25 cellular contexts compared by ENCODE assay signal in genomic region chrX:24380273-24381036, GRCh38. TPM values are rescaled to one million over a fixed set of nuclear protein-coding genes. Genes with fewer than 3 reads are reported as not detected.
"Had no signal": no experiment of that assay in that cellular context is flagged by ENCODE, and none has a peak within 500 bp of the region (broad histone marks: within the 10 kb centered on the region; RNA-seq: fewer than 3 reads in every experiment).

No MANE protein-coding gene starts in this region.

- H3K4me3 ChIP-seq: adrenal gland, coronary artery, esophagus muscularis mucosa, left lung, mucosa of descending colon, transverse colon, vagina had no signal

- H3K9me3 ChIP-seq: adrenal gland, esophagus muscularis mucosa, left lung, mucosa of descending colon, neutrophil, transverse colon, vagina had no signal

- H3K27ac ChIP-seq: adrenal gland, coronary artery, left lung, neutrophil, transverse colon, vagina had no signal

- DNase-seq: activated CD4-positive, alpha-beta memory T cell treated with anti-CD3 and anti-CD28 coated beads for 36 hours; activated CD8-positive, alpha-beta memory T cell treated with anti-CD3 and anti-CD28 coated beads, Interleukin-2, amount 10 ng/mL, durations not matched to agents 7 days and 5 days; activated effector memory CD4-positive, alpha-beta T cell treated with Interleukin-2 at 50 U/mL for 16 hours; activated naive CD4-positive, alpha-beta T cell treated with anti-CD3 and anti-CD28 coated beads, Interleukin-2, amount 50 U/mL, for 16 hours; activated T-cell treated with anti-CD3 and anti-CD28 coated beads, Interleukin-2, amount 50 U/mL, for 1 hour; adrenal gland; caudate nucleus; hippocampal formation; left lung; mucosa of descending colon; naive thymus-derived CD4-positive, alpha-beta T cell; stimulated activated CD4-positive, alpha-beta T cell treated with anti-CD3 and anti-CD28 coated beads, Interleukin-4, amount 100 ng/mL, for 24 hours; stimulated activated naive CD4-positive, alpha-beta T cell; substantia nigra; T-helper 9 cell; transverse colon had no signal

- H3K4me3 Mint-ChIP-seq: activated CD4-positive, alpha-beta memory T cell treated with anti-CD3 and anti-CD28 coated beads for 36 hours; activated CD8-positive, alpha-beta memory T cell treated with anti-CD3 and anti-CD28 coated beads, Interleukin-2, amount 10 ng/mL, durations not matched to agents 7 days and 5 days; memory B cell; naive thymus-derived CD4-positive, alpha-beta T cell had no signal

- H3K36me3 Mint-ChIP-seq: activated CD4-positive, alpha-beta memory T cell treated with anti-CD3 and anti-CD28 coated beads for 36 hours; activated CD8-positive, alpha-beta memory T cell treated with anti-CD3 and anti-CD28 coated beads, Interleukin-2, amount 10 ng/mL, durations not matched to agents 7 days and 5 days; memory B cell; naive thymus-derived CD4-positive, alpha-beta T cell had no signal

- H3K36me3 ChIP-seq: adrenal gland, esophagus muscularis mucosa, left lung, neutrophil, transverse colon, vagina had no signal

- ATAC-seq: activated CD8-positive, alpha-beta memory T cell treated with anti-CD3 and anti-CD28 coated beads, Interleukin-2, amount 10 ng/mL, durations not matched to agents 7 days and 5 days; left lung; mucosa of descending colon; naive thymus-derived CD4-positive, alpha-beta T cell had no signal

- H3K27me3 ChIP-seq: transverse colon, vagina had no signal

- H3K27ac Mint-ChIP-seq: activated CD4-positive, alpha-beta memory T cell treated with anti-CD3 and anti-CD28 coated beads for 36 hours; activated CD8-positive, alpha-beta memory T cell treated with anti-CD3 and anti-CD28 coated beads, Interleukin-2, amount 10 ng/mL, durations not matched to agents 7 days and 5 days; memory B cell; naive thymus-derived CD4-positive, alpha-beta T cell had no signal

- H3K4me1 ChIP-seq: adrenal gland, esophagus muscularis mucosa, left lung, transverse colon, vagina had no signal

- H3K9me3 Mint-ChIP-seq: activated CD4-positive, alpha-beta memory T cell treated with anti-CD3 and anti-CD28 coated beads for 36 hours; memory B cell; naive thymus-derived CD4-positive, alpha-beta T cell had no signal

- H3K4me1 Mint-ChIP-seq: activated CD8-positive, alpha-beta memory T cell treated with anti-CD3 and anti-CD28 coated beads, Interleukin-2, amount 10 ng/mL, durations not matched to agents 7 days and 5 days; memory B cell; naive thymus-derived CD4-positive, alpha-beta T cell had no signal

RNA-seq across cellular contexts. Expression of gene SUPT20HL1, which starts 20.0 kb away (rescaled TPM):
- total RNA-seq: activated CD4-positive, alpha-beta memory T cell treated with anti-CD3 and anti-CD28 coated beads for 36 hours; activated CD8-positive, alpha-beta memory T cell treated with anti-CD3 and anti-CD28 coated beads, Interleukin-2, amount 10 ng/mL, durations not matched to agents 7 days and 5 days; esophagus muscularis mucosa; fibroblast of villous mesenchyme; left lung; naive thymus-derived CD4-positive, alpha-beta T cell; renal cortical epithelial cell; skeletal muscle tissue; vagina had no signal
- polyA plus RNA-seq: adrenal gland; keratinocyte; naive thymus-derived CD4-positive, alpha-beta T cell had no signal
